In the genomic region with DNA sequence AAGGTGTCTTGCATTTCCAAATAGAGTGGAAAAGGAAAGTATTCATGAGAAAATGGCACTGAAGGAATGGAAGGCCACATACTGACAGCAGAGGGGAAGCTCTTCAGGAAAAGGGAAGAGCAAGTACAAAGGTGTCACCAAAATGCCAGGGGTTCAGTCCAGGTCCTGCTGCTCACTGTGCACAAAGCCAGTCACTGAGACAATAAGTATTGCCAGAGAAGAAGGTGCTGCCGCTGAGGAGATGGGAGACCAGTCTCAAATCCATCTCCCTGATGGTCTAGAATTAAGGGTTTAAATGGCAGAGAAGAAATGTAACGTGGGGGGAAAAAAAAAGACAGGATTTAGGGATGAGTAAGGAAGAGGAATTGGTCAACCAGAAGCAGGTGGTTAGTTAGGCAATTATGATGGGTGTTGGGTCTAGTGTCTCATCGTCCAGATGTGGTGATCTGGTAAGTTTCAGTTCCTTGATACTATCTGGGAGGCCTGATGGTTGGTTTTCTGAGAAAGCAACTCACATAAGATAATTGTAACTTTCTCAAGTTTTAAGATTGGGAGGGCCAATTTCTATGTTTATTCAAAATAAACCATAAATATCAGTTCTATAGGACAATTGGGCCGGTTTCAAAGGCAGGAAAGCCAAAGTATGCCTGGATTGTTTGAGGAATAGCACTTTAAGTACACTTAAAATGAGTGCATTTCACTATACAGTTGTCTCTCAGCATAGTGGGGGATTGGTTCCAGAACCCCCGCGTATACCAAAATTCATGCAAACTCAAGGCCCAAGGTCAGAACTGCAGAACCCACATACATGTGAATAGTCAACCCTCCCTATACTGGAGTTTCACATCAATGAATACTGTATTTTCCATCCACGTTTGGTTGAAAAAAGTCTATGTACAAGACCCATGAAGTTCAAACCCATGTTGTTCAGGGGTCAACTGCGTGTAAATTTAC, we compare ENCODE assay signal across 1 cellular context.
A peak's percentile ranks its signal among the peaks of the same experiment; 100 is the strongest.
TF ChIP-seq lines count a peak whose summit lies in the region.

No MANE protein-coding gene starts in this region.

TF ChIP-seq in GM12878, 131 proteins besides CTCF, POLR2A, EP300 and RAD21 (continued from another document):
- TF ChIP-seq, protein P1, sequence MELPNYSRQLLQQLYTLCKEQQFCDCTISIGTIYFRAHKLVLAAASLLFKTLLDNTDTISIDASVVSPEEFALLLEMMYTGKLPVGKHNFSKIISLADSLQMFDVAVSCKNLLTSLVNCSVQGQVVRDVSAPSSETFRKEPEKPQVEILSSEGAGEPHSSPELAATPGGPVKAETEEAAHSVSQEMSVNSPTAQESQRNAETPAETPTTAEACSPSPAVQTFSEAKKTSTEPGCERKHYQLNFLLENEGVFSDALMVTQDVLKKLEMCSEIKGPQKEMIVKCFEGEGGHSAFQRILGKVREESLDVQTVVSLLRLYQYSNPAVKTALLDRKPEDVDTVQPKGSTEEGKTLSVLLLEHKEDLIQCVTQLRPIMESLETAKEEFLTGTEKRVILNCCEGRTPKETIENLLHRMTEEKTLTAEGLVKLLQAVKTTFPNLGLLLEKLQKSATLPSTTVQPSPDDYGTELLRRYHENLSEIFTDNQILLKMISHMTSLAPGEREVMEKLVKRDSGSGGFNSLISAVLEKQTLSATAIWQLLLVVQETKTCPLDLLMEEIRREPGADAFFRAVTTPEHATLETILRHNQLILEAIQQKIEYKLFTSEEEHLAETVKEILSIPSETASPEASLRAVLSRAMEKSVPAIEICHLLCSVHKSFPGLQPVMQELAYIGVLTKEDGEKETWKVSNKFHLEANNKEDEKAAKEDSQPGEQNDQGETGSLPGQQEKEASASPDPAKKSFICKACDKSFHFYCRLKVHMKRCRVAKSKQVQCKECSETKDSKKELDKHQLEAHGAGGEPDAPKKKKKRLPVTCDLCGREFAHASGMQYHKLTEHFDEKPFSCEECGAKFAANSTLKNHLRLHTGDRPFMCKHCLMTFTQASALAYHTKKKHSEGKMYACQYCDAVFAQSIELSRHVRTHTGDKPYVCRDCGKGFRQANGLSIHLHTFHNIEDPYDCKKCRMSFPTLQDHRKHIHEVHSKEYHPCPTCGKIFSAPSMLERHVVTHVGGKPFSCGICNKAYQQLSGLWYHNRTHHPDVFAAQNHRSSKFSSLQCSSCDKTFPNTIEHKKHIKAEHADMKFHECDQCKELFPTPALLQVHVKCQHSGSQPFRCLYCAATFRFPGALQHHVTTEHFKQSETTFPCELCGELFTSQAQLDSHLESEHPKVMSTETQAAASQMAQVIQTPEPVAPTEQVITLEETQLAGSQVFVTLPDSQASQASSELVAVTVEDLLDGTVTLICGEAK (IDR thresholded peaks at IDR 0.05; ENCODE audit: borderline replicate concordance), result no peak
- TF ChIP-seq MTA2 (IDR thresholded peaks at IDR 0.05; ENCODE audit: low read depth) (peak; percentile 77), STAT3 (IDR thresholded peaks at IDR 0.05; ENCODE audit: low read depth, low read length) (no peak), ATF3 (IDR thresholded peaks at IDR 0.05; ENCODE audit: borderline replicate concordance, extremely low read depth, low read depth, low read length) (no peak), IKZF2 (IDR thresholded peaks at IDR 0.05) (peak; percentile 79 to 82; a peak in 3 of 4 replicates), RUNX3 (IDR thresholded peaks at IDR 0.05; ENCODE audit: low read length) (peak; percentile 32; the same call in 1 of the 2 replicates), NFXL1 (IDR thresholded peaks at IDR 0.05; ENCODE audit: borderline replicate concordance) (no peak), ATF2 (IDR thresholded peaks at IDR 0.05; ENCODE audit: low read length) (0 out of 2 replicates have a peak, but pooled peaks have one; percentile 24), RELB (IDR thresholded peaks at IDR 0.05; ENCODE audit: low read depth) (0 out of 2 replicates have a peak, but pooled peaks have one; percentile 35), DPF2 (IDR thresholded peaks at IDR 0.05) (peak; percentile 60; the same call in 1 of the 2 replicates)
- TF ChIP-seq, protein P2, sequence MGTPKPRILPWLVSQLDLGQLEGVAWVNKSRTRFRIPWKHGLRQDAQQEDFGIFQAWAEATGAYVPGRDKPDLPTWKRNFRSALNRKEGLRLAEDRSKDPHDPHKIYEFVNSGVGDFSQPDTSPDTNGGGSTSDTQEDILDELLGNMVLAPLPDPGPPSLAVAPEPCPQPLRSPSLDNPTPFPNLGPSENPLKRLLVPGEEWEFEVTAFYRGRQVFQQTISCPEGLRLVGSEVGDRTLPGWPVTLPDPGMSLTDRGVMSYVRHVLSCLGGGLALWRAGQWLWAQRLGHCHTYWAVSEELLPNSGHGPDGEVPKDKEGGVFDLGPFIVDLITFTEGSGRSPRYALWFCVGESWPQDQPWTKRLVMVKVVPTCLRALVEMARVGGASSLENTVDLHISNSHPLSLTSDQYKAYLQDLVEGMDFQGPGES (IDR thresholded peaks at IDR 0.05), result no peak
- TF ChIP-seq, protein P3, sequence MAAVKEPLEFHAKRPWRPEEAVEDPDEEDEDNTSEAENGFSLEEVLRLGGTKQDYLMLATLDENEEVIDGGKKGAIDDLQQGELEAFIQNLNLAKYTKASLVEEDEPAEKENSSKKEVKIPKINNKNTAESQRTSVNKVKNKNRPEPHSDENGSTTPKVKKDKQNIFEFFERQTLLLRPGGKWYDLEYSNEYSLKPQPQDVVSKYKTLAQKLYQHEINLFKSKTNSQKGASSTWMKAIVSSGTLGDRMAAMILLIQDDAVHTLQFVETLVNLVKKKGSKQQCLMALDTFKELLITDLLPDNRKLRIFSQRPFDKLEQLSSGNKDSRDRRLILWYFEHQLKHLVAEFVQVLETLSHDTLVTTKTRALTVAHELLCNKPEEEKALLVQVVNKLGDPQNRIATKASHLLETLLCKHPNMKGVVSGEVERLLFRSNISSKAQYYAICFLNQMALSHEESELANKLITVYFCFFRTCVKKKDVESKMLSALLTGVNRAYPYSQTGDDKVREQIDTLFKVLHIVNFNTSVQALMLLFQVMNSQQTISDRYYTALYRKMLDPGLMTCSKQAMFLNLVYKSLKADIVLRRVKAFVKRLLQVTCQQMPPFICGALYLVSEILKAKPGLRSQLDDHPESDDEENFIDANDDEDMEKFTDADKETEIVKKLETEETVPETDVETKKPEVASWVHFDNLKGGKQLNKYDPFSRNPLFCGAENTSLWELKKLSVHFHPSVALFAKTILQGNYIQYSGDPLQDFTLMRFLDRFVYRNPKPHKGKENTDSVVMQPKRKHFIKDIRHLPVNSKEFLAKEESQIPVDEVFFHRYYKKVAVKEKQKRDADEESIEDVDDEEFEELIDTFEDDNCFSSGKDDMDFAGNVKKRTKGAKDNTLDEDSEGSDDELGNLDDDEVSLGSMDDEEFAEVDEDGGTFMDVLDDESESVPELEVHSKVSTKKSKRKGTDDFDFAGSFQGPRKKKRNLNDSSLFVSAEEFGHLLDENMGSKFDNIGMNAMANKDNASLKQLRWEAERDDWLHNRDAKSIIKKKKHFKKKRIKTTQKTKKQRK (IDR thresholded peaks at IDR 0.05; ENCODE audit: low read depth, low read length), result no peak
